Comparison of ENCODE assay signal across 2 cellular contexts in the genomic region with DNA sequence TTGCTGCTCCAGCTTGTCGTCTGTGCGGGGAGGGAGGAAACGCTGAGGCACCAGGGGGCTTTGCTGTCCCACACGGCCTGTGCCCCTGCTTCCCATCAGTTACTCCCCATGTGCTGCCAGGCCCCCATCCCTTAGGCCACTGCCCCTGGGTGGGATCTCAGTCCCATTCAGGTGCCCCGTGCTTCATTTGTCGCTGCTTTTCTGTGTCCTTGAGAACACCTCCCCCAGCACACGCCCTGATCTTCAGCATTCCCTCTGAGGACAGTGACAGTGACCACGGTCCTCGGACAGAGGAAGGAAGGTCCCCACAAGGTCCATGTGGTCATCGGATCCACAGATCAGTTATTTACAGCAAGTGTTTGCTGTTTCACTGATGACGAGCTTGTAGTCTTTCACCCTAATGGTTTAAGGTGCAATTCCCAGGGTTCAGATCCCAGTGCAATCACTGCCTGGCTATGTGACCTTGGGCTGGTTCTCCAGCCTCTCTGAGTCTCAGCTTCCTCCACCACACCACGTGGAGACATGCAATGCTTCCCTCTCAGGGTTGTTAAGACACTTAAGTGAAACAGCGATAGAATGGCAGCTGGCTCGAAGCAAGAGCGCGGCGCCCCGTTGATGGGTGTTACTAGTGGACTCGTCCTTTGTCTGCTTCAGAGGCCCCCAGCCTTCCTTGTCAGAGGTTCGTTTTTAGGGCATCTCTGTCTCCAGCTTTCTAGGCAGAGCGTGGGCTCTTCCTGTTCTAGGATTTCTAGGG.
TF ChIP-seq lines count a peak whose summit lies in the region.

No MANE protein-coding gene starts in this region.

TF ChIP-seq in HepG2, 621 proteins besides CTCF, POLR2A, EP300 and RAD21 (continues in another document):
- no peak for TF ChIP-seq HOXA9 (CRISPR knock-in tag; IDR thresholded peaks at IDR 0.05; ENCODE audit: borderline replicate concordance)
- no peak for TF ChIP-seq MIXL1 (CRISPR knock-in tag; IDR thresholded peaks at IDR 0.05)
- TF ChIP-seq ZBTB20 (CRISPR knock-in tag; IDR thresholded peaks at IDR 0.05; ENCODE audit: borderline replicate concordance, low read depth) = no peak
- no peak for TF ChIP-seq ZNF556 (CRISPR knock-in tag; IDR thresholded peaks at IDR 0.05; ENCODE audit: borderline replicate concordance)
- no peak for TF ChIP-seq MAZ (IDR thresholded peaks at IDR 0.05; ENCODE audit: borderline replicate concordance, low read depth, low read length)
- no peak for TF ChIP-seq MAZ (CRISPR knock-in tag; IDR thresholded peaks at IDR 0.05; ENCODE audit: low read depth)
- TF ChIP-seq ZNF672 (CRISPR knock-in tag; IDR thresholded peaks at IDR 0.05) = no peak
- TF ChIP-seq, protein P1, sequence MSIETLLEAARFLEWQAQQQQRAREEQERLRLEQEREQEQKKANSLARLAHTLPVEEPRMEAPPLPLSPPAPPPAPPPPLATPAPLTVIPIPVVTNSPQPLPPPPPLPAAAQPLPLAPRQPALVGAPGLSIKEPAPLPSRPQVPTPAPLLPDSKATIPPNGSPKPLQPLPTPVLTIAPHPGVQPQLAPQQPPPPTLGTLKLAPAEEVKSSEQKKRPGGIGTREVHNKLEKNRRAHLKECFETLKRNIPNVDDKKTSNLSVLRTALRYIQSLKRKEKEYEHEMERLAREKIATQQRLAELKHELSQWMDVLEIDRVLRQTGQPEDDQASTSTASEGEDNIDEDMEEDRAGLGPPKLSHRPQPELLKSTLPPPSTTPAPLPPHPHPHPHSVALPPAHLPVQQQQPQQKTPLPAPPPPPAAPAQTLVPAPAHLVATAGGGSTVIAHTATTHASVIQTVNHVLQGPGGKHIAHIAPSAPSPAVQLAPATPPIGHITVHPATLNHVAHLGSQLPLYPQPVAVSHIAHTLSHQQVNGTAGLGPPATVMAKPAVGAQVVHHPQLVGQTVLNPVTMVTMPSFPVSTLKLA (IDR thresholded peaks at IDR 0.05) = peak; percentile 35
- 0 out of 2 replicates have a peak, but pooled peaks have one; percentile 39 for TF ChIP-seq FOXC1 (CRISPR knock-in tag; IDR thresholded peaks at IDR 0.05; ENCODE audit: borderline replicate concordance)
- TF ChIP-seq, protein P2, sequence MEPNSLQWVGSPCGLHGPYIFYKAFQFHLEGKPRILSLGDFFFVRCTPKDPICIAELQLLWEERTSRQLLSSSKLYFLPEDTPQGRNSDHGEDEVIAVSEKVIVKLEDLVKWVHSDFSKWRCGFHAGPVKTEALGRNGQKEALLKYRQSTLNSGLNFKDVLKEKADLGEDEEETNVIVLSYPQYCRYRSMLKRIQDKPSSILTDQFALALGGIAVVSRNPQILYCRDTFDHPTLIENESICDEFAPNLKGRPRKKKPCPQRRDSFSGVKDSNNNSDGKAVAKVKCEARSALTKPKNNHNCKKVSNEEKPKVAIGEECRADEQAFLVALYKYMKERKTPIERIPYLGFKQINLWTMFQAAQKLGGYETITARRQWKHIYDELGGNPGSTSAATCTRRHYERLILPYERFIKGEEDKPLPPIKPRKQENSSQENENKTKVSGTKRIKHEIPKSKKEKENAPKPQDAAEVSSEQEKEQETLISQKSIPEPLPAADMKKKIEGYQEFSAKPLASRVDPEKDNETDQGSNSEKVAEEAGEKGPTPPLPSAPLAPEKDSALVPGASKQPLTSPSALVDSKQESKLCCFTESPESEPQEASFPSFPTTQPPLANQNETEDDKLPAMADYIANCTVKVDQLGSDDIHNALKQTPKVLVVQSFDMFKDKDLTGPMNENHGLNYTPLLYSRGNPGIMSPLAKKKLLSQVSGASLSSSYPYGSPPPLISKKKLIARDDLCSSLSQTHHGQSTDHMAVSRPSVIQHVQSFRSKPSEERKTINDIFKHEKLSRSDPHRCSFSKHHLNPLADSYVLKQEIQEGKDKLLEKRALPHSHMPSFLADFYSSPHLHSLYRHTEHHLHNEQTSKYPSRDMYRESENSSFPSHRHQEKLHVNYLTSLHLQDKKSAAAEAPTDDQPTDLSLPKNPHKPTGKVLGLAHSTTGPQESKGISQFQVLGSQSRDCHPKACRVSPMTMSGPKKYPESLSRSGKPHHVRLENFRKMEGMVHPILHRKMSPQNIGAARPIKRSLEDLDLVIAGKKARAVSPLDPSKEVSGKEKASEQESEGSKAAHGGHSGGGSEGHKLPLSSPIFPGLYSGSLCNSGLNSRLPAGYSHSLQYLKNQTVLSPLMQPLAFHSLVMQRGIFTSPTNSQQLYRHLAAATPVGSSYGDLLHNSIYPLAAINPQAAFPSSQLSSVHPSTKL (CRISPR knock-in tag; IDR thresholded peaks at IDR 0.05) = 0 out of 2 replicates have a peak, but pooled peaks have one; percentile 29
- TF ChIP-seq ZNF720 (CRISPR knock-in tag; IDR thresholded peaks at IDR 0.05) = no peak
- peak; percentile 46; the same call in 1 of the 2 replicates for TF ChIP-seq SALL1 (CRISPR knock-in tag; IDR thresholded peaks at IDR 0.05)
- no peak for TF ChIP-seq ZNF850 (CRISPR knock-in tag; conservative IDR thresholded peaks at IDR 0.05)
- TF ChIP-seq NFIC (IDR thresholded peaks at IDR 0.05; ENCODE audit: low read length) = no peak
- no peak for TF ChIP-seq ZMYM4 (CRISPR knock-in tag; IDR thresholded peaks at IDR 0.05)
- TF ChIP-seq, protein P3, sequence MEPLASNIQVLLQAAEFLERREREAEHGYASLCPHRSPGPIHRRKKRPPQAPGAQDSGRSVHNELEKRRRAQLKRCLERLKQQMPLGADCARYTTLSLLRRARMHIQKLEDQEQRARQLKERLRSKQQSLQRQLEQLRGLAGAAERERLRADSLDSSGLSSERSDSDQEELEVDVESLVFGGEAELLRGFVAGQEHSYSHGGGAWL (CRISPR knock-in tag; IDR thresholded peaks at IDR 0.05) = no peak
- TF ChIP-seq, protein P4, sequence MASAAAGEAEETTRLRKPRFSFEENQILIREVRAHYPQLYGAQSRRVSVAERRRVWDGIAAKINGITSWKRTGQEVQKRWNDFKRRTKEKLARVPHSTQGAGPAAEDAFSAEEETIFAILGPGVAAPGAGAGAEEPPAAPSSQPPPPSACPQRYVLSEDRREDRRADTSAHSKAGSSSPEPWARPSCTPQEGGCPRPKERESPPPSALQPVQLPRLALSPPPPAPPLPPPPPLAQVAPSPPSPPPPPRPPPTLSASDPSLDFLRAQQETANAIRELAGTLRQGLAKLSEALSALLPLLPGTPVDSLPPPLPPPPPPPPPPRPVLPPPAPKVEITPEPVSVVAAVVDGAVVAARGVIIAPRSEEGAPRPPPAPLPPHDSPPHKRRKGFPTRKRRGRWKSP (CRISPR knock-in tag; IDR thresholded peaks at IDR 0.05) = no peak
- peak; percentile 48; the same call in 1 of the 2 replicates for TF ChIP-seq ZNF563 (CRISPR knock-in tag; IDR thresholded peaks at IDR 0.05)
- peak; percentile 48; the same call in 1 of the 2 replicates for TF ChIP-seq ZNF768 (CRISPR knock-in tag; IDR thresholded peaks at IDR 0.05)
- no peak for TF ChIP-seq PTBP1 (IDR thresholded peaks at IDR 0.05; ENCODE audit: low read depth, low read length, poor library complexity, severe bottlenecking)
- TF ChIP-seq, protein P5, sequence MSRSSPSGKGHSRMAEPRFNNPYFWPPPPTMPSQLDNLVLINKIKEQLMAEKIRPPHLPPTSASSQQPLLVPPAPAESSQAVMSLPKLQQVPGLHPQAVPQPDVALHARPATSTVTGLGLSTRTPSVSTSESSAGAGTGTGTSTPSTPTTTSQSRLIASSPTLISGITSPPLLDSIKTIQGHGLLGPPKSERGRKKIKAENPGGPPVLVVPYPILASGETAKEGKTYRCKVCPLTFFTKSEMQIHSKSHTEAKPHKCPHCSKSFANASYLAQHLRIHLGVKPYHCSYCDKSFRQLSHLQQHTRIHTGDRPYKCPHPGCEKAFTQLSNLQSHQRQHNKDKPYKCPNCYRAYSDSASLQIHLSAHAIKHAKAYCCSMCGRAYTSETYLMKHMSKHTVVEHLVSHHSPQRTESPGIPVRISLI (CRISPR knock-in tag; IDR thresholded peaks at IDR 0.05; ENCODE audit: borderline replicate concordance) = no peak
- 0 out of 2 replicates have a peak, but pooled peaks have one; percentile 60 for TF ChIP-seq ESRRA (CRISPR knock-in tag; IDR thresholded peaks at IDR 0.05; ENCODE audit: low read depth)

TF ChIP-seq in SK-N-SH, 30 proteins besides CTCF, POLR2A, EP300 and RAD21:
- TF ChIP-seq MEF2A (IDR thresholded peaks at IDR 0.05; ENCODE audit: borderline replicate concordance, low read depth) (no peak), FOXM1 (IDR thresholded peaks at IDR 0.05; ENCODE audit: low read depth) (no peak), EZH2phosphoT487 (IDR thresholded peaks at IDR 0.05; ENCODE audit: borderline replicate concordance, low read depth) (no peak), FOSL2 (IDR thresholded peaks at IDR 0.05; ENCODE audit: borderline replicate concordance, low read depth) (no peak), POLR2AphosphoS5 (IDR thresholded peaks at IDR 0.05; ENCODE audit: low read depth, low read length) (no peak), MXI1 (IDR thresholded peaks at IDR 0.05; ENCODE audit: low read depth, low read length) (no peak), RCOR1 (IDR thresholded peaks at IDR 0.05; ENCODE audit: low read length) (no peak), GATA2 (CRISPR knock-in tag; IDR thresholded peaks at IDR 0.05) (no peak), YY1 (IDR thresholded peaks at IDR 0.05; ENCODE audit: low read depth) (no peak), ELF1 (IDR thresholded peaks at IDR 0.05) (no peak), JUND (IDR thresholded peaks at IDR 0.05) (no peak), RFX5 (IDR thresholded peaks at IDR 0.05; ENCODE audit: low read length) (no peak)
- TF ChIP-seq, protein P6, sequence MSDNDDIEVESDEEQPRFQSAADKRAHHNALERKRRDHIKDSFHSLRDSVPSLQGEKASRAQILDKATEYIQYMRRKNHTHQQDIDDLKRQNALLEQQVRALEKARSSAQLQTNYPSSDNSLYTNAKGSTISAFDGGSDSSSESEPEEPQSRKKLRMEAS (IDR thresholded peaks at IDR 0.05; ENCODE audit: low read depth) = no peak
- TF ChIP-seq, protein P7, sequence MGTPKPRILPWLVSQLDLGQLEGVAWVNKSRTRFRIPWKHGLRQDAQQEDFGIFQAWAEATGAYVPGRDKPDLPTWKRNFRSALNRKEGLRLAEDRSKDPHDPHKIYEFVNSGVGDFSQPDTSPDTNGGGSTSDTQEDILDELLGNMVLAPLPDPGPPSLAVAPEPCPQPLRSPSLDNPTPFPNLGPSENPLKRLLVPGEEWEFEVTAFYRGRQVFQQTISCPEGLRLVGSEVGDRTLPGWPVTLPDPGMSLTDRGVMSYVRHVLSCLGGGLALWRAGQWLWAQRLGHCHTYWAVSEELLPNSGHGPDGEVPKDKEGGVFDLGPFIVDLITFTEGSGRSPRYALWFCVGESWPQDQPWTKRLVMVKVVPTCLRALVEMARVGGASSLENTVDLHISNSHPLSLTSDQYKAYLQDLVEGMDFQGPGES (IDR thresholded peaks at IDR 0.05; ENCODE audit: low read depth, low read length) = no peak
